ENCODE assay signal across 9 cellular contexts in genomic region chr2:88121678-88122077, GRCh38. TPM values are rescaled to one million over a fixed set of nuclear protein-coding genes. Genes with fewer than 3 reads are reported as not detected.
"Had no signal": no experiment of that assay in that cellular context is flagged by ENCODE, and none has a peak within 500 bp of the region (broad histone marks: within the 10 kb centered on the region; RNA-seq: fewer than 3 reads in every experiment).

No MANE protein-coding gene starts in this region.

- DNase-seq: H9, HCEC 1CT, KG1 had no signal

- H3K4me3 ChIP-seq: GM23338, K562 had no signal

- H3K9me3 Mint-ChIP-seq: GM23338, H9 had no signal

- ATAC-seq: GM23338, K562 had no signal

- H3K27ac Mint-ChIP-seq: GM23338, H9 had no signal

- H3K4me3 Mint-ChIP-seq: GM23338, H9 had no signal

- FAIRE-seq: H1, H54, K562 had no signal

- H3K4me1 Mint-ChIP-seq: GM23338 had no signal

- H3K27ac ChIP-seq: HL-60 had no signal

- H3K4me2 ChIP-seq: GM23338 had no signal

RNA-seq across cellular contexts. Expression of gene FABP1, which starts 6.2 kb away (rescaled TPM):
- total RNA-seq: GM23338, H1, H9, HT1080 had no signal
- polyA plus RNA-seq: GM23338, K562 had no signal

RNA-seq across cellular contexts. Expression of gene THNSL2, which starts 48.5 kb away (rescaled TPM):
- total RNA-seq: HT1080, K562 had no signal
- polyA plus RNA-seq: K562 had no signal

RNA-seq across cellular contexts. Expression of gene SMYD1, which starts 54.1 kb away (rescaled TPM):
- total RNA-seq: H1, H9, HT1080, K562 had no signal
- polyA plus RNA-seq: GM23338, K562 had no signal
